In the genomic region with DNA sequence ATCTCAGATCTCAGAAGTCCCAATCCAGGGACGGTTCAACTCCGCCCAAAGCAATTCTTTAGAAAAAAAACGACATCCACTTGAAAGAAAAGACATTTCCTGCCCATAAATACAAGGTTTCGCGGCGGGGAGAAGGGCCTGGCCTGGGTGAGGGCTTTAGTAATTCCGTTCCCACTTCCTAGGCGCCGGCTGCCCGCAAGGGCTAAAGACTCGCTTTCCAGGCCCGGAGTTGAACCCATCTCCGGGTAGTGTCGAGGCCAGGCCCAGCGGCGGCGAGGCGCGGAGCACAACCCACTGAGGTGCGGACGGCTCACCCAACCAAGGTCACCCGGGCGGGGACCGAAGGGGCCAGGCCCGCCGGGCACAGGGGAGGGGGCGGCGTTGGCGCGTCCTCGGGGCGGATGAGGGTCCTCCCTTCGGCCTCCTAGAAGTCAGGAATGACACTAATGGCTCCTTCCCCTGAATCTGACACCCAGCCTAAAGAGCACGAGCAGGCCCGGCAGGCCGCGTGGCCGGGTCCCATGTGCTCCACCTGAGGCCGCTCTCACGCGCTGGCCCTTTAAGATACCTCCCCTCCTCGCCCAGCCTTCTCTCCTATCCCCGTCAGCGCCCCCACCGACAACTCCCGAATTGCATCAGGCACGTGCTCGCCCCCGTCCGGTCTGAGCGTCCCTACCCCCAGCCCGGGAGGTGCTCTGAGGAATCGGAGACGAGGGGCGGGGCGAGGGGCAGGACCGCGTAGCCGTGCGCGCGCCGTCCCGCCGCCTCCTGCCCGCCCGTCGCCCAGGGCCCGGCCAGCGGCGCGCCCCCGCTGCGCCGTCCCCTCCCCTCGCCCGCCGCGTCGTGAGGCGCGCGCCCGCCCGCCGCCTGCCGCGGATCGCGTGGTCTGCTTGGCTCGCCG, we compare ENCODE assay signal across 8 cellular contexts. TPM values are rescaled to one million over a fixed set of nuclear protein-coding genes. Genes with fewer than 3 reads are reported as not detected.
A peak's percentile ranks its signal among the peaks of the same experiment; 100 is the strongest.
DNase-seq lines count a peak whose midpoint lies in the region; ATAC-seq and TF ChIP-seq lines count a peak whose summit lies in the region.

No MANE protein-coding gene starts in this region.

- no peaks in the 10 kb centered on the region for H3K9me3 ChIP-seq in SK-N-MC (ENCODE audit: low read depth, low read length)

- peak; percentile 46 for TF ChIP-seq CTCF in GM12864 (IDR thresholded peaks at IDR 0.05; ENCODE audit: low read depth, low read length, missing control alignments)

- ATAC-seq in HG02610 (IDR thresholded peaks at IDR 0.05; ENCODE audit: unreplicated experiment): peak; percentile 95
- ATAC-seq in activated naive CD4-positive, alpha-beta T cell treated with anti-CD3 and anti-CD28 coated beads, Interleukin-2, amount 50 U/mL, for 72 hours: peak; percentile 82 to 92

- peaks cover 12 to 14% of the 10 kb centered on the region in 2 donors for H3K36me3 Mint-ChIP-seq in activated naive CD4-positive, alpha-beta T cell treated with anti-CD3 and anti-CD28 coated beads, Interleukin-2, amount 50 U/mL, for 72 hours

- H3K4me3 ChIP-seq in GM12864 (ENCODE audit: low read depth, low read length) (peak overlapping the region; percentile 84), SK-N-MC (peak overlapping the region; percentile 99)

- no peaks in the 10 kb centered on the region for H3K9me3 Mint-ChIP-seq in activated naive CD4-positive, alpha-beta T cell treated with anti-CD3 and anti-CD28 coated beads, Interleukin-2, amount 50 U/mL, for 72 hours

- peak overlapping the region; percentile 96 to 98 for H3K27ac Mint-ChIP-seq in activated naive CD4-positive, alpha-beta T cell treated with anti-CD3 and anti-CD28 coated beads, Interleukin-2, amount 50 U/mL, for 72 hours

- H3K27ac ChIP-seq in SK-N-MC (peak overlapping the region; percentile 97), temporal lobe (ENCODE audit: low read depth, low read length) (peak overlapping the region; percentile 92)

- 0 out of 2 replicates have a peak, but pooled peaks cover 6% of the 10 kb centered on the region for H3K36me3 ChIP-seq in SK-N-MC (ENCODE audit: insufficient read depth, low read length)

- DNase-seq in GM12864 (ENCODE audit: low read depth) (peak; percentile 95), NCI-H1048 (lab: John Stamatoyannopoulos, UW) (peak; percentile 96), SK-N-MC (ENCODE audit: low read depth, low spot score) (peak; percentile 82), glomerular endothelial cell (ENCODE audit: extremely low read depth, low read depth, low spot score) (peak; percentile 76), occipital lobe (lab: John Stamatoyannopoulos, UW) (peak; percentile 98)
- peak; percentile 97 to 100 for DNase-seq in activated naive CD4-positive, alpha-beta T cell treated with anti-CD3 and anti-CD28 coated beads, Interleukin-2, amount 50 U/mL, for 72 hours (ENCODE audit: low spot score in 2 of 2)

- peak overlapping the region; percentile 100 for H3K9ac ChIP-seq in SK-N-MC (ENCODE audit: insufficient read length)

RNA-seq across cellular contexts. Expression of a gene that starts 0.5 kb away (rescaled TPM):
- total RNA-seq in activated naive CD4-positive, alpha-beta T cell treated with anti-CD3 and anti-CD28 coated beads, Interleukin-2, amount 50 U/mL, for 72 hours: 100 to 1,000 TPM; 172 to 231 TPM
- total RNA-seq in glomerular endothelial cell: 120 and 177 TPM in 2 replicates
- total RNA-seq in occipital lobe: 37.4 TPM
- total RNA-seq in temporal lobe: 45.5 TPM

Comparison
In these comparisons a context has a peak if more than half of its experiments do, and no peak if none do; other contexts are left out.
1. Peak in every context shown above with its lines: DNase-seq, ATAC-seq, H3K4me3 ChIP-seq and H3K27ac ChIP-seq.